In genomic region chr9:135945969-135946368, GRCh38 we compare ENCODE assay signal across 27 cellular contexts.
"Had no signal": no experiment of that assay in that cellular context is flagged by ENCODE, and none has a peak within 500 bp of the region (broad histone marks: within the 10 kb centered on the region; RNA-seq: fewer than 3 reads in every experiment).

No MANE protein-coding gene starts in this region.

- H3K27me3 ChIP-seq: brain microvascular endothelial cell, right atrium auricular region, spleen, suprapubic skin, tibial artery had no signal

- FAIRE-seq: astrocyte, endothelial cell of umbilical vein, islet of Langerhans had no signal

- DNase-seq: activated CD4-positive, alpha-beta T cell treated with anti-CD3 and anti-CD28 coated beads for 48 hours; activated CD4-positive, alpha-beta T cell treated with anti-CD3 and anti-CD28 coated beads, Interleukin-2, amount 50 U/mL, for 48 hours; activated CD8-positive, alpha-beta memory T cell treated with anti-CD3 and anti-CD28 coated beads for 24 hours; activated gamma-delta T cell; activated naive CD4-positive, alpha-beta T cell treated with anti-CD3 and anti-CD28 coated beads, Interleukin-2, amount 10 ng/mL, durations not matched to agents 7 days and 5 days; activated naive CD8-positive, alpha-beta T cell treated with anti-CD3 and anti-CD28 coated beads, Interleukin-2, amount 10 ng/mL, durations not matched to agents 7 days and 5 days; amniotic stem cell; brain microvascular endothelial cell; caudate nucleus; cortex of kidney; left cardiac atrium; mammary epithelial cell; naive B cell; nucleus accumbens; spleen; stimulated activated naive CD4-positive, alpha-beta T cell; T-helper 9 cell; tibial artery; WERI-Rb-1 had no signal

- H3K27ac Mint-ChIP-seq: activated naive CD4-positive, alpha-beta T cell treated with anti-CD3 and anti-CD28 coated beads, Interleukin-2, amount 10 ng/mL, durations not matched to agents 7 days and 5 days; activated naive CD8-positive, alpha-beta T cell treated with anti-CD3 and anti-CD28 coated beads, Interleukin-2, amount 10 ng/mL, durations not matched to agents 7 days and 5 days; mesothelial cell of epicardium had no signal

- H3K27me3 Mint-ChIP-seq: activated naive CD4-positive, alpha-beta T cell treated with anti-CD3 and anti-CD28 coated beads, Interleukin-2, amount 10 ng/mL, durations not matched to agents 7 days and 5 days; activated naive CD8-positive, alpha-beta T cell treated with anti-CD3 and anti-CD28 coated beads, Interleukin-2, amount 10 ng/mL, durations not matched to agents 7 days and 5 days; naive B cell had no signal

- H3K27ac ChIP-seq: brain microvascular endothelial cell, parathyroid adenoma, right atrium auricular region, spleen, suprapubic skin, tibial artery, WERI-Rb-1 had no signal

- H3K4me1 Mint-ChIP-seq: activated naive CD4-positive, alpha-beta T cell treated with anti-CD3 and anti-CD28 coated beads, Interleukin-2, amount 10 ng/mL, durations not matched to agents 7 days and 5 days had no signal

- H2AFZ ChIP-seq: parathyroid adenoma had no signal

- H3K9ac ChIP-seq: parathyroid adenoma had no signal

- H3K9me3 ChIP-seq: right atrium auricular region, spleen, suprapubic skin, tibial artery had no signal

- H3K4me1 ChIP-seq: parathyroid adenoma, tibial artery had no signal

- H3K4me3 ChIP-seq: right atrium auricular region, spleen, suprapubic skin, tibial artery had no signal

- H3K4me3 Mint-ChIP-seq: activated naive CD4-positive, alpha-beta T cell treated with anti-CD3 and anti-CD28 coated beads, Interleukin-2, amount 10 ng/mL, durations not matched to agents 7 days and 5 days; activated naive CD8-positive, alpha-beta T cell treated with anti-CD3 and anti-CD28 coated beads, Interleukin-2, amount 10 ng/mL, durations not matched to agents 7 days and 5 days; mesothelial cell of epicardium; naive B cell had no signal

- ATAC-seq: activated CD4-positive, CD25-positive, alpha-beta regulatory T cell treated with anti-CD3 and anti-CD28 coated beads, Interleukin-2, amount 50 U/mL, for 24 hours; left cardiac atrium had no signal

- H3K9me3 Mint-ChIP-seq: activated naive CD4-positive, alpha-beta T cell treated with anti-CD3 and anti-CD28 coated beads, Interleukin-2, amount 10 ng/mL, durations not matched to agents 7 days and 5 days; activated naive CD8-positive, alpha-beta T cell treated with anti-CD3 and anti-CD28 coated beads, Interleukin-2, amount 10 ng/mL, durations not matched to agents 7 days and 5 days; mesothelial cell of epicardium; naive B cell had no signal
